In genomic region chr6:73675466-73676098, GRCh38 we compare ENCODE assay signal across 8 cellular contexts. TPM values are rescaled to one million over a fixed set of nuclear protein-coding genes. Genes with fewer than 3 reads are reported as not detected.
A peak's percentile ranks its signal among the peaks of the same experiment; 100 is the strongest.
DNase-seq lines count a peak whose midpoint lies in the region; ATAC-seq and TF ChIP-seq lines count a peak whose summit lies in the region.

No MANE protein-coding gene starts in this region.

- POLR2A ChIA-PET in AG04450 (lab: Yijun Ruan, JAX), result no interaction called here
- POLR2A ChIA-PET in WTC11 (lab: Charles Lee), result no interaction called here

- no peaks in the 10 kb centered on the region for H3K36me3 Mint-ChIP-seq in WTC11

- ATAC-seq in GM18499 (IDR thresholded peaks at IDR 0.05; ENCODE audit: insufficient read depth, unreplicated experiment) (peak; percentile 80), HG02870 (IDR thresholded peaks at IDR 0.05; ENCODE audit: unreplicated experiment) (peak; percentile 93), WTC11 (peak; percentile 95)

- H3K27ac Mint-ChIP-seq in WTC11, result no peak overlapping the region

- TF ChIP-seq CTCF in AG04450 (IDR thresholded peaks at IDR 0.05; ENCODE audit: low read depth, low read length) (peak; percentile 93), WTC11 (IDR thresholded peaks at IDR 0.05) (peak; percentile 85)

- H3K4me3 Mint-ChIP-seq in WTC11, result no peak overlapping the region

- no peaks in the 10 kb centered on the region for H3K27me3 Mint-ChIP-seq in WTC11 (ENCODE audit: low read depth)

- DNase-seq in AG04450 (ENCODE audit: low read depth, low spot score) (peak; percentile 61), NCI-H2107 treated with DMSO at 0.1 percent for 48 hours (lab: John Stamatoyannopoulos, UW; ENCODE audit: unreplicated experiment) (peak; percentile 30), WTC11 (ENCODE audit: low spot score) (peak; percentile 78), caudate nucleus (lab: John Stamatoyannopoulos, UW) (peak in 49 of 61 donors; percentile 2 to 79 (median 32)), left kidney (ENCODE audit: low read depth, low spot score) (peak; percentile 90)
- DNase-seq in stimulated activated CD4-positive, alpha-beta T cell treated with anti-CD3 and anti-CD28 coated beads, TNF-alpha, amount 100 ng/mL, for 1 hour (ENCODE audit: low read depth in 3 of 3, low spot score in 1 of 3), result peak in 2 of 3 donors; percentile 24 to 35

- H3K9me3 ChIP-seq in AG04450 (ENCODE audit: control insufficient read depth, insufficient read depth, low read length), result no peaks in the 10 kb centered on the region

- H3K4me3 ChIP-seq in AG04450 (ENCODE audit: low read depth, low read length), result no peak overlapping the region

- no peaks in the 10 kb centered on the region for H3K27me3 ChIP-seq in AG04450 (ENCODE audit: control insufficient read depth, insufficient read depth, low read length)

- H3K9me3 Mint-ChIP-seq in WTC11, result no peaks in the 10 kb centered on the region

- no peak overlapping the region for H3K27ac ChIP-seq in AG04450 (ENCODE audit: low read depth, low read length)
- no peak overlapping the region for H3K27ac ChIP-seq in caudate nucleus (ENCODE audit: low read depth, low read length)

- CTCF ChIA-PET in AG04450 (lab: Charles Lee), result interaction anchor here (0.6 to 7.6 kb wide), 22 partner anchors 9 to 1533 kb away, joined by 3 to 147 read pairs (median 4); partner anchors contain the start of gene CD109
- CTCF ChIA-PET in WTC11 (lab: Charles Lee), result interaction anchor here (0.6 to 4.9 kb wide), 13 partner anchors 10 to 74 kb away, joined by 3 to 40 read pairs (median 4); no protein-coding TSS in a partner anchor

- H3K4me1 Mint-ChIP-seq in WTC11, result no peaks in the 10 kb centered on the region

TF ChIP-seq in WTC11, 78 proteins besides CTCF, POLR2A, EP300 and RAD21:
- TF ChIP-seq NR1H2 (CRISPR knock-in tag; IDR thresholded peaks at IDR 0.05) (no peak), GABPB1 (CRISPR knock-in tag; IDR thresholded peaks at IDR 0.05) (0 out of 2 replicates have a peak, but pooled peaks have one; percentile 18), FOXJ3 (CRISPR knock-in tag; IDR thresholded peaks at IDR 0.05; ENCODE audit: borderline replicate concordance) (no peak), TCF7 (CRISPR knock-in tag; IDR thresholded peaks at IDR 0.05; ENCODE audit: low read depth) (no peak)

RNA-seq across cellular contexts. Expression of gene CD109, which starts 20.4 kb away (rescaled TPM):
- polyA plus RNA-seq in AG04450 (2011; rRNA removed), result 31.2 and 46.1 TPM in 2 replicates
- polyA minus RNA-seq in AG04450 (2011; rRNA and poly(A)+ RNA removed), result 22.3 and 36.9 TPM in 2 replicates
- 3.5 to 4.5 TPM (median 4.0 TPM) in 3 replicates for total RNA-seq in WTC11 (2021)

RNA-seq across cellular contexts. Expression of gene SLC17A5, which starts 21.8 kb away (rescaled TPM):
- 25.9 and 34.0 TPM in 2 replicates for polyA plus RNA-seq in AG04450 (2011; rRNA removed)
- polyA minus RNA-seq in AG04450 (2011; rRNA and poly(A)+ RNA removed), result 30.1 and 40.9 TPM in 2 replicates
- total RNA-seq in WTC11 (2021), result 8.6 to 9.3 TPM (median 8.9 TPM) in 3 replicates

Comparison
In these comparisons a context has a peak if more than half of its experiments do, and no peak if none do; other contexts are left out.
1. DNase-seq: peak in every context shown above with its lines; median percentile 90 in left kidney; 78 in WTC11; 61 in AG04450; 32 in caudate nucleus; 30 in NCI-H2107 treated with DMSO at 0.1 percent for 48 hours; 30 in stimulated activated CD4-positive, alpha-beta T cell treated with anti-CD3 and anti-CD28 coated beads, TNF-alpha, amount 100 ng/mL, for 1 hour.